ENCODE assay signal across 8 cellular contexts in the genomic region with DNA sequence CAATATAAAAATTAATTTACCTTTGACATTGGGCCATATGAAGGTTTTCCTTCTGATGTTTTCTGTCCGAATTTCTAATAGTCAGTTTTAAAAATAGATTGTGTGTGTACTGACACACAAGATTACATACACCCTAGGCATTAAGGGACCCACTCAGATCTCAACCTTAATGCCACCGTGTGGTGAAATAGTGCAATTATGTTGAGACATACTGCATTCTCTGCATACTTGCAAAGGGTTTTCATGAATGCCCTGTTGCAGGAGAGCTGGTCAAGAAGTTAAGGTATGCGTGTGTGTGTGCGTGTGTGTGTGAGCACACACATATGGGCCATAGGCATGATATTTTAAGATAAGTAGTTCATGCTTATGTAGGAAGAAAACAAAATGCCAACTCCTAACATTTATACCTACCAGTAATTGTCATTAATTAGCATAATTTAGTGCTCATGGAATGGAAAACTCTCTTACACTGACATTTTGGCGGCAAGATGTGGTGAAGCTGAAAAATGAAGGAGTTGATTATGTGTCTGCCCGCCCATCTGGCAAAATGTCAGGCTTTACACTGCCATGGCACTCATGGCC. TPM values are rescaled to one million over a fixed set of nuclear protein-coding genes. Genes with fewer than 3 reads are reported as not detected.
DNase-seq lines count a peak whose midpoint lies in the region; ATAC-seq and TF ChIP-seq lines count a peak whose summit lies in the region.

No MANE protein-coding gene starts in this region.

- H3K4me1 ChIP-seq in Peyer's patch (no peaks in the 10 kb centered on the region), esophagus muscularis mucosa (no peaks in the 10 kb centered on the region), osteoblast (ENCODE audit: insufficient read depth, low read length) (peaks cover 19% of the 10 kb centered on the region)

- H3K36me3 Mint-ChIP-seq in immature natural killer cell, result peaks cover 0 to 2% (median 0%) of the 10 kb centered on the region in 3 donors

- H3K4me3 Mint-ChIP-seq in immature natural killer cell, result no peak overlapping the region

- H3K9me3 ChIP-seq in Peyer's patch (no peaks in the 10 kb centered on the region), esophagus muscularis mucosa (no peaks in the 10 kb centered on the region), osteoblast (ENCODE audit: low read depth, low read length) (no peaks in the 10 kb centered on the region)

- H3K4me2 ChIP-seq in osteoblast (ENCODE audit: insufficient read depth, low read length), result peak overlapping the region; percentile 52

- TF ChIP-seq POLR2A in Peyer's patch (IDR thresholded peaks at IDR 0.05) (no peak), esophagus muscularis mucosa (IDR thresholded peaks at IDR 0.05; ENCODE audit: low read depth) (no peak)

- intact Hi-C loops in esophagus muscularis mucosa (cut with DNase I), result no loop called here

- H3K4me1 Mint-ChIP-seq in immature natural killer cell, result no peaks in the 10 kb centered on the region

- H3K9me3 Mint-ChIP-seq in immature natural killer cell, result peaks cover 0 to 18% (median 14%) of the 10 kb centered on the region in 6 donors

- H4K20me1 ChIP-seq in osteoblast (ENCODE audit: insufficient read depth, low read length), result no peaks in the 10 kb centered on the region

- H3K36me3 ChIP-seq in Peyer's patch, result no peaks in the 10 kb centered on the region
- no peaks in the 10 kb centered on the region for H3K36me3 ChIP-seq in esophagus muscularis mucosa
- H3K36me3 ChIP-seq in osteoblast (ENCODE audit: insufficient read depth, low read length), result no peaks in the 10 kb centered on the region

- no peak for TF ChIP-seq EP300 in esophagus muscularis mucosa (IDR thresholded peaks at IDR 0.05)

- 59% methylated on average over 6 of the region's 6 CpGs for WGBS in esophagus muscularis mucosa

- no peak overlapping the region for H3K27ac Mint-ChIP-seq in immature natural killer cell

- TF ChIP-seq CTCF in Peyer's patch (IDR thresholded peaks at IDR 0.05), result peak in 4 of 6 experiments; percentile 9 to 58 (median 56)
- peak in 2 of 3 experiments; percentile 14 to 38 for TF ChIP-seq CTCF in esophagus muscularis mucosa (IDR thresholded peaks at IDR 0.05)
- TF ChIP-seq CTCF in osteoblast (IDR thresholded peaks at IDR 0.05; ENCODE audit: extremely low read depth, low read depth, low read length), result peak; percentile 49

- no peaks in the 10 kb centered on the region for H3K27me3 Mint-ChIP-seq in immature natural killer cell (ENCODE audit: low read depth in 3 of 3)

- ATAC-seq in HG02885 (IDR thresholded peaks at IDR 0.05; ENCODE audit: poor library complexity, unreplicated experiment), result peak; percentile 86
- no peak for ATAC-seq in GM21360 (IDR thresholded peaks at IDR 0.05; ENCODE audit: unreplicated experiment)
- no peak for ATAC-seq in GM19395 (IDR thresholded peaks at IDR 0.05; ENCODE audit: unreplicated experiment)

- H3K4me3 ChIP-seq in Peyer's patch, result no peak overlapping the region
- no peak overlapping the region for H3K4me3 ChIP-seq in esophagus muscularis mucosa
- H3K4me3 ChIP-seq in osteoblast (ENCODE audit: insufficient read depth, low read length), result no peak overlapping the region

- H3K27ac ChIP-seq in Peyer's patch (no peak overlapping the region), esophagus muscularis mucosa (replicated peaks in 1 of 4) (no peak overlapping the region), osteoblast (ENCODE audit: low read depth, low read length) (no peak overlapping the region)

- no peak overlapping the region for H2AFZ ChIP-seq in osteoblast (ENCODE audit: low read length)

- H3K79me2 ChIP-seq in osteoblast (ENCODE audit: insufficient read depth, low read length), result no peaks in the 10 kb centered on the region

- peak; percentile 55 for DNase-seq in D341Med (ENCODE audit: low spot score)
- DNase-seq in Peyer's patch, result peak in 1 of 3 donors; percentile 56
- DNase-seq in esophagus muscularis mucosa (ENCODE audit: extremely low spot score), result no peak
- peak; percentile 48 for DNase-seq in osteoblast (ENCODE audit: insufficient read length, low spot score, missing footprints)
- no peak for DNase-seq in immature natural killer cell

- H3K27me3 ChIP-seq in Peyer's patch (no peaks in the 10 kb centered on the region), esophagus muscularis mucosa (no peaks in the 10 kb centered on the region), osteoblast (ENCODE audit: insufficient read depth, low read length) (no peaks in the 10 kb centered on the region)

RNA-seq across cellular contexts. Expression of a gene that starts 58.8 kb away (rescaled TPM):
- 10 to 100 TPM in 3 of 4 donors, 1 to 10 TPM in 1; 4.1 to 32.1 (median 24.6) TPM for total RNA-seq in Peyer's patch
- total RNA-seq in esophagus muscularis mucosa, result 1 to 10 TPM in 2 of 4 donors, under 1 TPM in 2; 0.06 to 1.2 (median 0.61) TPM
- not detected in 2 replicates for total RNA-seq in osteoblast
- polyA plus RNA-seq in immature natural killer cell, result not detected

Comparison
In these comparisons a context has a peak if more than half of its experiments do, and no peak if none do; other contexts are left out.
1. DNase-seq: peak in D341Med (single experiment) and osteoblast (single experiment); none in esophagus muscularis mucosa (single experiment) and immature natural killer cell (0 of 3).
2. Peak in every context shown above with its lines, with median percentiles within 50 percentile points of each other: CTCF ChIP-seq.